ENCODE assay signal across 1 cellular context in the genomic region with DNA sequence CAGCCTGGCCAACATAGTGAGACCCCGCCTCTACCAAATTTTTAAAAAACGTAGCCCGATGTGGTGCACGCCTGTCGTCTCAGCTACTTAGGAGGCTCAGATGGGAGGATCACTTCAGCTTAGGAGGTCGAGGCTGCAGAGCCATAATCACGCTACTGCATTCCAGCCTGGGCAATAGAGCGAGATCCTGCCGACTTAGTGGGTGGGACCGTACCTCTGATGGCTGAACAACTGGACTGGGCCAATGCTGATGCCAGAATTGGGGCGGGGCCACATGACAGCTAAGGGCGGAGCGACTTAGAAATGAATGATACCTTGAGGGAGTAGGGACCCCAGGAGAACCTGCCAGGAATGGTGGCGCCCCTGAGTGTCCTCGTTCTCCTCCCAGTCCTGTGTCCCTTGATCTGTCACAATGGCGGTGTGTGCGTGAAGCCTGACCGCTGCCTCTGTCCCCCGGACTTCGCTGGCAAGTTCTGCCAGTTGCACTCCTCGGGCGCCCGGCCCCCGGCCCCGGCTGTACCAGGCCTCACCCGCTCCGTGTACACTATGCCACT.
TF ChIP-seq lines count a peak whose summit lies in the region.

No MANE protein-coding gene starts in this region.

TF ChIP-seq in K562, 482 proteins besides CTCF, POLR2A, EP300 and RAD21 (continues in another document):
- TF ChIP-seq, protein P1, sequence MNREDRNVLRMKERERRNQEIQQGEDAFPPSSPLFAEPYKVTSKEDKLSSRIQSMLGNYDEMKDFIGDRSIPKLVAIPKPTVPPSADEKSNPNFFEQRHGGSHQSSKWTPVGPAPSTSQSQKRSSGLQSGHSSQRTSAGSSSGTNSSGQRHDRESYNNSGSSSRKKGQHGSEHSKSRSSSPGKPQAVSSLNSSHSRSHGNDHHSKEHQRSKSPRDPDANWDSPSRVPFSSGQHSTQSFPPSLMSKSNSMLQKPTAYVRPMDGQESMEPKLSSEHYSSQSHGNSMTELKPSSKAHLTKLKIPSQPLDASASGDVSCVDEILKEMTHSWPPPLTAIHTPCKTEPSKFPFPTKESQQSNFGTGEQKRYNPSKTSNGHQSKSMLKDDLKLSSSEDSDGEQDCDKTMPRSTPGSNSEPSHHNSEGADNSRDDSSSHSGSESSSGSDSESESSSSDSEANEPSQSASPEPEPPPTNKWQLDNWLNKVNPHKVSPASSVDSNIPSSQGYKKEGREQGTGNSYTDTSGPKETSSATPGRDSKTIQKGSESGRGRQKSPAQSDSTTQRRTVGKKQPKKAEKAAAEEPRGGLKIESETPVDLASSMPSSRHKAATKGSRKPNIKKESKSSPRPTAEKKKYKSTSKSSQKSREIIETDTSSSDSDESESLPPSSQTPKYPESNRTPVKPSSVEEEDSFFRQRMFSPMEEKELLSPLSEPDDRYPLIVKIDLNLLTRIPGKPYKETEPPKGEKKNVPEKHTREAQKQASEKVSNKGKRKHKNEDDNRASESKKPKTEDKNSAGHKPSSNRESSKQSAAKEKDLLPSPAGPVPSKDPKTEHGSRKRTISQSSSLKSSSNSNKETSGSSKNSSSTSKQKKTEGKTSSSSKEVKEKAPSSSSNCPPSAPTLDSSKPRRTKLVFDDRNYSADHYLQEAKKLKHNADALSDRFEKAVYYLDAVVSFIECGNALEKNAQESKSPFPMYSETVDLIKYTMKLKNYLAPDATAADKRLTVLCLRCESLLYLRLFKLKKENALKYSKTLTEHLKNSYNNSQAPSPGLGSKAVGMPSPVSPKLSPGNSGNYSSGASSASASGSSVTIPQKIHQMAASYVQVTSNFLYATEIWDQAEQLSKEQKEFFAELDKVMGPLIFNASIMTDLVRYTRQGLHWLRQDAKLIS (CRISPR knock-in tag; IDR thresholded peaks at IDR 0.05) = no peak
- TF ChIP-seq, protein P2, sequence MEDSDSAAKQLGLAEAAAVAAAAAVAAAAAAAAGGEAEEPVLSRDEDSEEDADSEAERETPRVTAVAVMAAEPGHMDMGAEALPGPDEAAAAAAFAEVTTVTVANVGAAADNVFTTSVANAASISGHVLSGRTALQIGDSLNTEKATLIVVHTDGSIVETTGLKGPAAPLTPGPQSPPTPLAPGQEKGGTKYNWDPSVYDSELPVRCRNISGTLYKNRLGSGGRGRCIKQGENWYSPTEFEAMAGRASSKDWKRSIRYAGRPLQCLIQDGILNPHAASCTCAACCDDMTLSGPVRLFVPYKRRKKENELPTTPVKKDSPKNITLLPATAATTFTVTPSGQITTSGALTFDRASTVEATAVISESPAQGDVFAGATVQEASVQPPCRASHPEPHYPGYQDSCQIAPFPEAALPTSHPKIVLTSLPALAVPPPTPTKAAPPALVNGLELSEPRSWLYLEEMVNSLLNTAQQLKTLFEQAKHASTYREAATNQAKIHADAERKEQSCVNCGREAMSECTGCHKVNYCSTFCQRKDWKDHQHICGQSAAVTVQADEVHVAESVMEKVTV (CRISPR knock-in tag; IDR thresholded peaks at IDR 0.05) = no peak
- TF ChIP-seq, protein P3, sequence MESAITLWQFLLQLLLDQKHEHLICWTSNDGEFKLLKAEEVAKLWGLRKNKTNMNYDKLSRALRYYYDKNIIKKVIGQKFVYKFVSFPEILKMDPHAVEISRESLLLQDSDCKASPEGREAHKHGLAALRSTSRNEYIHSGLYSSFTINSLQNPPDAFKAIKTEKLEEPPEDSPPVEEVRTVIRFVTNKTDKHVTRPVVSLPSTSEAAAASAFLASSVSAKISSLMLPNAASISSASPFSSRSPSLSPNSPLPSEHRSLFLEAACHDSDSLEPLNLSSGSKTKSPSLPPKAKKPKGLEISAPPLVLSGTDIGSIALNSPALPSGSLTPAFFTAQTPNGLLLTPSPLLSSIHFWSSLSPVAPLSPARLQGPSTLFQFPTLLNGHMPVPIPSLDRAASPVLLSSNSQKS (CRISPR knock-in tag; IDR thresholded peaks at IDR 0.05) = no peak
- TF ChIP-seq CBX3 (IDR thresholded peaks at IDR 0.05; ENCODE audit: borderline replicate concordance in 1 of 2, low read length in 2 of 2) (peak in 1 of 2 experiments; percentile 45; a peak in 1 of 3 replicates), RHOXF2B (CRISPR knock-in tag; conservative IDR thresholded peaks at IDR 0.05) (no peak), HSF4 (CRISPR knock-in tag; IDR thresholded peaks at IDR 0.05; ENCODE audit: borderline replicate concordance) (no peak), ILF3 (IDR thresholded peaks at IDR 0.05; ENCODE audit: borderline replicate concordance) (no peak), HNRNPL (IDR thresholded peaks at IDR 0.05; ENCODE audit: low read depth, low read length) (no peak; the same call in 1 of the 2 replicates), FOXP1 (CRISPR knock-in tag; IDR thresholded peaks at IDR 0.05) (no peak), DMBX1 (CRISPR knock-in tag; IDR thresholded peaks at IDR 0.05; ENCODE audit: borderline replicate concordance) (no peak), RBM15 (IDR thresholded peaks at IDR 0.05; ENCODE audit: insufficient read depth, low read length) (no peak), NCOA2 (IDR thresholded peaks at IDR 0.05; ENCODE audit: partially characterized antibody in 2 of 2) (no peak), ATF1 (CRISPR knock-in tag; IDR thresholded peaks at IDR 0.05) (no peak), ATF1 (tag; IDR thresholded peaks at IDR 0.05) (no peak), ZNF707 (CRISPR knock-in tag; conservative IDR thresholded peaks at IDR 0.05) (no peak), PRPF4 (IDR thresholded peaks at IDR 0.05; ENCODE audit: insufficient read depth, low read depth, low read length, poor library complexity, severe bottlenecking) (no peak), TAF9B (IDR thresholded peaks at IDR 0.05; ENCODE audit: partially characterized antibody) (no peak), CBX8 (IDR thresholded peaks at IDR 0.05; ENCODE audit: borderline replicate concordance, extremely low read depth, low read depth, low read length, poor library complexity, severe bottlenecking) (no peak), STAT5B (CRISPR knock-in tag; IDR thresholded peaks at IDR 0.05) (no peak), NCOA6 (IDR thresholded peaks at IDR 0.05) (no peak), MAFG (tag; conservative IDR thresholded peaks at IDR 0.05) (no peak), BDP1 (IDR thresholded peaks at IDR 0.05; ENCODE audit: insufficient read depth, insufficient read length) (no peak), ZFX (CRISPR knock-in tag; IDR thresholded peaks at IDR 0.05) (no peak), ZFPM2 (CRISPR knock-in tag; IDR thresholded peaks at IDR 0.05) (no peak)
- TF ChIP-seq, protein P4, sequence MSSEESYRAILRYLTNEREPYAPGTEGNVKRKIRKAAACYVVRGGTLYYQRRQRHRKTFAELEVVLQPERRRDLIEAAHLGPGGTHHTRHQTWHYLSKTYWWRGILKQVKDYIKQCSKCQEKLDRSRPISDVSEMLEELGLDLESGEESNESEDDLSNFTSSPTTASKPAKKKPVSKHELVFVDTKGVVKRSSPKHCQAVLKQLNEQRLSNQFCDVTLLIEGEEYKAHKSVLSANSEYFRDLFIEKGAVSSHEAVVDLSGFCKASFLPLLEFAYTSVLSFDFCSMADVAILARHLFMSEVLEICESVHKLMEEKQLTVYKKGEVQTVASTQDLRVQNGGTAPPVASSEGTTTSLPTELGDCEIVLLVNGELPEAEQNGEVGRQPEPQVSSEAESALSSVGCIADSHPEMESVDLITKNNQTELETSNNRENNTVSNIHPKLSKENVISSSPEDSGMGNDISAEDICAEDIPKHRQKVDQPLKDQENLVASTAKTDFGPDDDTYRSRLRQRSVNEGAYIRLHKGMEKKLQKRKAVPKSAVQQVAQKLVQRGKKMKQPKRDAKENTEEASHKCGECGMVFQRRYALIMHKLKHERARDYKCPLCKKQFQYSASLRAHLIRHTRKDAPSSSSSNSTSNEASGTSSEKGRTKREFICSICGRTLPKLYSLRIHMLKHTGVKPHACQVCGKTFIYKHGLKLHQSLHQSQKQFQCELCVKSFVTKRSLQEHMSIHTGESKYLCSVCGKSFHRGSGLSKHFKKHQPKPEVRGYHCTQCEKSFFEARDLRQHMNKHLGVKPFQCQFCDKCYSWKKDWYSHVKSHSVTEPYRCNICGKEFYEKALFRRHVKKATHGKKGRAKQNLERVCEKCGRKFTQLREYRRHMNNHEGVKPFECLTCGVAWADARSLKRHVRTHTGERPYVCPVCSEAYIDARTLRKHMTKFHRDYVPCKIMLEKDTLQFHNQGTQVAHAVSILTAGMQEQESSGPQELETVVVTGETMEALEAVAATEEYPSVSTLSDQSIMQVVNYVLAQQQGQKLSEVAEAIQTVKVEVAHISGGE (CRISPR knock-in tag; IDR thresholded peaks at IDR 0.05) = no peak
- TF ChIP-seq, protein P5, sequence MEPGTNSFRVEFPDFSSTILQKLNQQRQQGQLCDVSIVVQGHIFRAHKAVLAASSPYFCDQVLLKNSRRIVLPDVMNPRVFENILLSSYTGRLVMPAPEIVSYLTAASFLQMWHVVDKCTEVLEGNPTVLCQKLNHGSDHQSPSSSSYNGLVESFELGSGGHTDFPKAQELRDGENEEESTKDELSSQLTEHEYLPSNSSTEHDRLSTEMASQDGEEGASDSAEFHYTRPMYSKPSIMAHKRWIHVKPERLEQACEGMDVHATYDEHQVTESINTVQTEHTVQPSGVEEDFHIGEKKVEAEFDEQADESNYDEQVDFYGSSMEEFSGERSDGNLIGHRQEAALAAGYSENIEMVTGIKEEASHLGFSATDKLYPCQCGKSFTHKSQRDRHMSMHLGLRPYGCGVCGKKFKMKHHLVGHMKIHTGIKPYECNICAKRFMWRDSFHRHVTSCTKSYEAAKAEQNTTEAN (CRISPR knock-in tag; IDR thresholded peaks at IDR 0.05) = no peak
- TF ChIP-seq, protein P6, sequence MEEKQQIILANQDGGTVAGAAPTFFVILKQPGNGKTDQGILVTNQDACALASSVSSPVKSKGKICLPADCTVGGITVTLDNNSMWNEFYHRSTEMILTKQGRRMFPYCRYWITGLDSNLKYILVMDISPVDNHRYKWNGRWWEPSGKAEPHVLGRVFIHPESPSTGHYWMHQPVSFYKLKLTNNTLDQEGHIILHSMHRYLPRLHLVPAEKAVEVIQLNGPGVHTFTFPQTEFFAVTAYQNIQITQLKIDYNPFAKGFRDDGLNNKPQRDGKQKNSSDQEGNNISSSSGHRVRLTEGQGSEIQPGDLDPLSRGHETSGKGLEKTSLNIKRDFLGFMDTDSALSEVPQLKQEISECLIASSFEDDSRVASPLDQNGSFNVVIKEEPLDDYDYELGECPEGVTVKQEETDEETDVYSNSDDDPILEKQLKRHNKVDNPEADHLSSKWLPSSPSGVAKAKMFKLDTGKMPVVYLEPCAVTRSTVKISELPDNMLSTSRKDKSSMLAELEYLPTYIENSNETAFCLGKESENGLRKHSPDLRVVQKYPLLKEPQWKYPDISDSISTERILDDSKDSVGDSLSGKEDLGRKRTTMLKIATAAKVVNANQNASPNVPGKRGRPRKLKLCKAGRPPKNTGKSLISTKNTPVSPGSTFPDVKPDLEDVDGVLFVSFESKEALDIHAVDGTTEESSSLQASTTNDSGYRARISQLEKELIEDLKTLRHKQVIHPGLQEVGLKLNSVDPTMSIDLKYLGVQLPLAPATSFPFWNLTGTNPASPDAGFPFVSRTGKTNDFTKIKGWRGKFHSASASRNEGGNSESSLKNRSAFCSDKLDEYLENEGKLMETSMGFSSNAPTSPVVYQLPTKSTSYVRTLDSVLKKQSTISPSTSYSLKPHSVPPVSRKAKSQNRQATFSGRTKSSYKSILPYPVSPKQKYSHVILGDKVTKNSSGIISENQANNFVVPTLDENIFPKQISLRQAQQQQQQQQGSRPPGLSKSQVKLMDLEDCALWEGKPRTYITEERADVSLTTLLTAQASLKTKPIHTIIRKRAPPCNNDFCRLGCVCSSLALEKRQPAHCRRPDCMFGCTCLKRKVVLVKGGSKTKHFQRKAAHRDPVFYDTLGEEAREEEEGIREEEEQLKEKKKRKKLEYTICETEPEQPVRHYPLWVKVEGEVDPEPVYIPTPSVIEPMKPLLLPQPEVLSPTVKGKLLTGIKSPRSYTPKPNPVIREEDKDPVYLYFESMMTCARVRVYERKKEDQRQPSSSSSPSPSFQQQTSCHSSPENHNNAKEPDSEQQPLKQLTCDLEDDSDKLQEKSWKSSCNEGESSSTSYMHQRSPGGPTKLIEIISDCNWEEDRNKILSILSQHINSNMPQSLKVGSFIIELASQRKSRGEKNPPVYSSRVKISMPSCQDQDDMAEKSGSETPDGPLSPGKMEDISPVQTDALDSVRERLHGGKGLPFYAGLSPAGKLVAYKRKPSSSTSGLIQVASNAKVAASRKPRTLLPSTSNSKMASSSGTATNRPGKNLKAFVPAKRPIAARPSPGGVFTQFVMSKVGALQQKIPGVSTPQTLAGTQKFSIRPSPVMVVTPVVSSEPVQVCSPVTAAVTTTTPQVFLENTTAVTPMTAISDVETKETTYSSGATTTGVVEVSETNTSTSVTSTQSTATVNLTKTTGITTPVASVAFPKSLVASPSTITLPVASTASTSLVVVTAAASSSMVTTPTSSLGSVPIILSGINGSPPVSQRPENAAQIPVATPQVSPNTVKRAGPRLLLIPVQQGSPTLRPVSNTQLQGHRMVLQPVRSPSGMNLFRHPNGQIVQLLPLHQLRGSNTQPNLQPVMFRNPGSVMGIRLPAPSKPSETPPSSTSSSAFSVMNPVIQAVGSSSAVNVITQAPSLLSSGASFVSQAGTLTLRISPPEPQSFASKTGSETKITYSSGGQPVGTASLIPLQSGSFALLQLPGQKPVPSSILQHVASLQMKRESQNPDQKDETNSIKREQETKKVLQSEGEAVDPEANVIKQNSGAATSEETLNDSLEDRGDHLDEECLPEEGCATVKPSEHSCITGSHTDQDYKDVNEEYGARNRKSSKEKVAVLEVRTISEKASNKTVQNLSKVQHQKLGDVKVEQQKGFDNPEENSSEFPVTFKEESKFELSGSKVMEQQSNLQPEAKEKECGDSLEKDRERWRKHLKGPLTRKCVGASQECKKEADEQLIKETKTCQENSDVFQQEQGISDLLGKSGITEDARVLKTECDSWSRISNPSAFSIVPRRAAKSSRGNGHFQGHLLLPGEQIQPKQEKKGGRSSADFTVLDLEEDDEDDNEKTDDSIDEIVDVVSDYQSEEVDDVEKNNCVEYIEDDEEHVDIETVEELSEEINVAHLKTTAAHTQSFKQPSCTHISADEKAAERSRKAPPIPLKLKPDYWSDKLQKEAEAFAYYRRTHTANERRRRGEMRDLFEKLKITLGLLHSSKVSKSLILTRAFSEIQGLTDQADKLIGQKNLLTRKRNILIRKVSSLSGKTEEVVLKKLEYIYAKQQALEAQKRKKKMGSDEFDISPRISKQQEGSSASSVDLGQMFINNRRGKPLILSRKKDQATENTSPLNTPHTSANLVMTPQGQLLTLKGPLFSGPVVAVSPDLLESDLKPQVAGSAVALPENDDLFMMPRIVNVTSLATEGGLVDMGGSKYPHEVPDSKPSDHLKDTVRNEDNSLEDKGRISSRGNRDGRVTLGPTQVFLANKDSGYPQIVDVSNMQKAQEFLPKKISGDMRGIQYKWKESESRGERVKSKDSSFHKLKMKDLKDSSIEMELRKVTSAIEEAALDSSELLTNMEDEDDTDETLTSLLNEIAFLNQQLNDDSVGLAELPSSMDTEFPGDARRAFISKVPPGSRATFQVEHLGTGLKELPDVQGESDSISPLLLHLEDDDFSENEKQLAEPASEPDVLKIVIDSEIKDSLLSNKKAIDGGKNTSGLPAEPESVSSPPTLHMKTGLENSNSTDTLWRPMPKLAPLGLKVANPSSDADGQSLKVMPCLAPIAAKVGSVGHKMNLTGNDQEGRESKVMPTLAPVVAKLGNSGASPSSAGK (IDR thresholded peaks at IDR 0.05) = no peak
- TF ChIP-seq, protein P7, sequence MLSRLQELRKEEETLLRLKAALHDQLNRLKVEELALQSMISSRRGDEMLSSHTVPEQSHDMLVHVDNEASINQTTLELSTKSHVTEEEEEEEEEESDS (CRISPR knock-in tag; IDR thresholded peaks at IDR 0.05) = no peak
